16 cellular contexts compared by ENCODE assay signal in genomic region chrX:86887341-86887740, GRCh38.
DNase-seq lines count a peak whose midpoint lies in the region; ATAC-seq, FAIRE-seq and TF ChIP-seq lines count a peak whose summit lies in the region.
"Had no signal": no experiment of that assay in that cellular context is flagged by ENCODE, and none has a peak within 500 bp of the region (broad histone marks: within the 10 kb centered on the region; RNA-seq: fewer than 3 reads in every experiment).

No MANE protein-coding gene starts in this region.

- no peak for TF ChIP-seq POLR2A in endothelial cell of umbilical vein (IDR thresholded peaks at IDR 0.05; ENCODE audit: low read depth, low read length)

- no peak overlapping the region for H3K4me3 Mint-ChIP-seq in activated T-cell treated with anti-CD3 and anti-CD28 coated beads, Interleukin-2, amount 50 U/mL, for 24 hours
- H3K4me3 Mint-ChIP-seq: CD4-positive, CD25-positive, alpha-beta regulatory T cell; HFFc6; IgD-negative memory B cell had no signal

- no peak overlapping the region for H2AFZ ChIP-seq in endothelial cell of umbilical vein (ENCODE audit: low read depth, low read length)

- dilution Hi-C loops in endothelial cell of umbilical vein (cut with MboI; ENCODE audit: extremely low pct_ligation_motif_present, low sequenced_read_pairs): no loop called here

- H3K27ac Mint-ChIP-seq in activated T-cell treated with anti-CD3 and anti-CD28 coated beads, Interleukin-2, amount 50 U/mL, for 24 hours: no peak overlapping the region
- H3K27ac Mint-ChIP-seq: CD4-positive, CD25-positive, alpha-beta regulatory T cell; HFFc6; IgD-negative memory B cell had no signal

- H3K36me3 ChIP-seq in endothelial cell of umbilical vein (ENCODE audit: control insufficient read depth in 2 of 2, extremely low read depth in 1 of 2, insufficient read depth in 2 of 2, low read length in 2 of 2): no peaks in the 10 kb centered on the region
- H3K36me3 ChIP-seq: BLaER1 treated with 17β-estradiol and CSF1 and Interleukin-3, amounts not matched to agents 10 nM and 100 nM had no signal

- no peaks in the 10 kb centered on the region for H3K9me3 ChIP-seq in endothelial cell of umbilical vein (replicated peaks; ENCODE audit: control insufficient read depth, insufficient read depth, low read length)

- no peaks in the 10 kb centered on the region for H4K20me1 ChIP-seq in endothelial cell of umbilical vein (replicated peaks; ENCODE audit: control insufficient read depth, extremely low read depth, insufficient read depth, low read length)
- H4K20me1 ChIP-seq: BLaER1 treated with 17β-estradiol and CSF1 and Interleukin-3, amounts not matched to agents 10 nM and 100 nM had no signal

- H3K79me2 ChIP-seq in endothelial cell of umbilical vein (ENCODE audit: control insufficient read depth, insufficient read depth, low read length): no peaks in the 10 kb centered on the region

- H3K27ac ChIP-seq in endothelial cell of umbilical vein (ENCODE audit: insufficient read depth, low read depth, low read length): no peak overlapping the region
- H3K27ac ChIP-seq: 22Rv1; BLaER1 treated with 17β-estradiol and CSF1 and Interleukin-3, amounts not matched to agents 10 nM and 100 nM had no signal

- peak; percentile 0 for DNase-seq in COR-L47 (lab: John Stamatoyannopoulos, UW)
- DNase-seq in NCI-H1105 treated with DMSO at 0.1 percent for 48 hours (lab: John Stamatoyannopoulos, UW): peak; percentile 68
- peak; percentile 2 to 33 for DNase-seq in NCI-H1930 (lab: John Stamatoyannopoulos, UW)
- DNase-seq in endothelial cell of umbilical vein (ENCODE audit: low read depth, low spot score): no peak
- no peak for DNase-seq in left lobe of liver (ENCODE audit: low spot score)
- no peak for DNase-seq in activated T-cell treated with anti-CD3 and anti-CD28 coated beads, Interleukin-2, amount 50 U/mL, for 24 hours
- DNase-seq in AG08396 (ENCODE audit: low spot score): no peak
- DNase-seq: Calu3; CD4-positive, CD25-positive, alpha-beta regulatory T cell; DMS153; HCEC 1CT; HFFc6 had no signal

- no peak overlapping the region for H3K4me2 ChIP-seq in endothelial cell of umbilical vein (ENCODE audit: insufficient read depth, low read length)
- H3K4me2 ChIP-seq: BLaER1 treated with 17β-estradiol and CSF1 and Interleukin-3, amounts not matched to agents 10 nM and 100 nM had no signal

- no peak overlapping the region for H3K4me3 ChIP-seq in endothelial cell of umbilical vein (replicated peaks in 1 of 3; ENCODE audit: insufficient read depth in 1 of 3, low read depth in 1 of 3, low read length in 3 of 3)
- H3K4me3 ChIP-seq: BLaER1 treated with 17β-estradiol and CSF1 and Interleukin-3, amounts not matched to agents 10 nM and 100 nM had no signal

- no peaks in the 10 kb centered on the region for H3K36me3 Mint-ChIP-seq in activated T-cell treated with anti-CD3 and anti-CD28 coated beads, Interleukin-2, amount 50 U/mL, for 24 hours (ENCODE audit: low read depth)
- H3K36me3 Mint-ChIP-seq: CD4-positive, CD25-positive, alpha-beta regulatory T cell; IgD-negative memory B cell had no signal

- peaks cover 11% of the 10 kb centered on the region for H3K27me3 Mint-ChIP-seq in activated T-cell treated with anti-CD3 and anti-CD28 coated beads, Interleukin-2, amount 50 U/mL, for 24 hours
- H3K27me3 Mint-ChIP-seq: CD4-positive, CD25-positive, alpha-beta regulatory T cell; IgD-negative memory B cell had no signal

- BruUV-seq in endothelial cell of umbilical vein (replicated peaks; lab: Mats Ljungman, UMichigan): no TSS peak

- ATAC-seq in left lobe of liver: no peak
- no peak for ATAC-seq in GM18861 (IDR thresholded peaks at IDR 0.05; ENCODE audit: unreplicated experiment)

- H3K9me3 Mint-ChIP-seq in activated T-cell treated with anti-CD3 and anti-CD28 coated beads, Interleukin-2, amount 50 U/mL, for 24 hours: no peaks in the 10 kb centered on the region

- H3K27me3 ChIP-seq in endothelial cell of umbilical vein (ENCODE audit: control insufficient read depth in 2 of 2, insufficient read depth in 2 of 2, low read length in 2 of 2): no peaks in the 10 kb centered on the region

- intact Hi-C loops in endothelial cell of umbilical vein (cut with micrococcal nuclease): no loop called here

- H3K9ac ChIP-seq in endothelial cell of umbilical vein (replicated peaks; ENCODE audit: extremely low read depth, insufficient read depth, low read length): no peak overlapping the region
- H3K9ac ChIP-seq: BLaER1 treated with 17β-estradiol and CSF1 and Interleukin-3, amounts not matched to agents 10 nM and 100 nM had no signal

- FAIRE-seq in endothelial cell of umbilical vein (lab: Jason Lieb, UNC): peak; percentile 31

- H3K4me1 ChIP-seq in endothelial cell of umbilical vein (ENCODE audit: control insufficient read depth, extremely low read depth, insufficient read depth, low read length): no peaks in the 10 kb centered on the region
- H3K4me1 ChIP-seq: BLaER1 treated with 17β-estradiol and CSF1 and Interleukin-3, amounts not matched to agents 10 nM and 100 nM had no signal

- CTCF ChIA-PET in endothelial cell of umbilical vein (lab: Charles Lee): no interaction called here

- no peaks in the 10 kb centered on the region for H3K4me1 Mint-ChIP-seq in activated T-cell treated with anti-CD3 and anti-CD28 coated beads, Interleukin-2, amount 50 U/mL, for 24 hours (ENCODE audit: low read depth)
- H3K4me1 Mint-ChIP-seq: IgD-negative memory B cell had no signal

- POLR2A ChIA-PET in endothelial cell of umbilical vein (lab: Charles Lee): no interaction called here

- no peaks in the 10 kb centered on the region for H3K9me1 ChIP-seq in endothelial cell of umbilical vein (replicated peaks; ENCODE audit: control insufficient read depth, extremely low read depth, insufficient read depth, low read length)

- TF ChIP-seq CTCF in endothelial cell of umbilical vein (IDR thresholded peaks at IDR 0.05; ENCODE audit: extremely low read depth in 1 of 2, insufficient read depth in 1 of 2, low read depth in 1 of 2, low read length in 2 of 2): no peak

TF ChIP-seq in endothelial cell of umbilical vein, 7 proteins besides CTCF, POLR2A, EP300 and RAD21:
- TF ChIP-seq, protein P1, sequence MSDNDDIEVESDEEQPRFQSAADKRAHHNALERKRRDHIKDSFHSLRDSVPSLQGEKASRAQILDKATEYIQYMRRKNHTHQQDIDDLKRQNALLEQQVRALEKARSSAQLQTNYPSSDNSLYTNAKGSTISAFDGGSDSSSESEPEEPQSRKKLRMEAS (IDR thresholded peaks at IDR 0.05; ENCODE audit: insufficient read depth, insufficient read length): no peak
- TF ChIP-seq GATA2 (IDR thresholded peaks at IDR 0.05; ENCODE audit: insufficient read depth, insufficient read length, low read depth, low read length): no peak
- no peak for TF ChIP-seq MYC (IDR thresholded peaks at IDR 0.05; ENCODE audit: low read depth, low read length)
- no peak for TF ChIP-seq EZH2 (IDR thresholded peaks at IDR 0.05; ENCODE audit: borderline replicate concordance, low read depth, low read length, severe bottlenecking)
- no peak for TF ChIP-seq POLR2AphosphoS5 (IDR thresholded peaks at IDR 0.05; ENCODE audit: insufficient read depth, low read depth, low read length)
- no peak for TF ChIP-seq JUN (IDR thresholded peaks at IDR 0.05; ENCODE audit: borderline replicate concordance, insufficient read depth, insufficient read length, low read depth)
- no peak for TF ChIP-seq FOS (IDR thresholded peaks at IDR 0.05; ENCODE audit: borderline replicate concordance, insufficient read depth, low read length)

Comparison
In these comparisons a context has a peak if more than half of its experiments do, and no peak if none do; other contexts are left out.
1. DNase-seq: peak in COR-L47 (single experiment), NCI-H1105 treated with DMSO at 0.1 percent for 48 hours (single experiment) and NCI-H1930 (2 of 2); none in endothelial cell of umbilical vein (single experiment), left lobe of liver (single experiment), activated T-cell treated with anti-CD3 and anti-CD28 coated beads, Interleukin-2, amount 50 U/mL, for 24 hours (single experiment) and AG08396 (single experiment).